ENCODE assay signal across 8 cellular contexts in genomic region chr4:105196523-105197145, GRCh38. TPM values are rescaled to one million over a fixed set of nuclear protein-coding genes. Genes with fewer than 3 reads are reported as not detected.
DNase-seq lines count a peak whose midpoint lies in the region; ATAC-seq lines count a peak whose summit lies in the region.

No MANE protein-coding gene starts in this region.

- H3K27me3 ChIP-seq in adipocyte (replicated peaks; ENCODE audit: control insufficient read depth, insufficient read depth, low read length) (no peaks in the 10 kb centered on the region), H7 (ENCODE audit: control insufficient read depth, insufficient read depth, low read length) (no peaks in the 10 kb centered on the region)

- peak; percentile 36 for ATAC-seq in HG03103 (IDR thresholded peaks at IDR 0.05; ENCODE audit: low read depth, unreplicated experiment)

- no peak overlapping the region for H3K9ac ChIP-seq in adipocyte (ENCODE audit: low read length)

- DNase-seq in EH (ENCODE audit: low read depth) (peak; percentile 34), adipocyte (ENCODE audit: low read depth) (peak; percentile 29), medulla oblongata (ENCODE audit: extremely low spot score) (peak; percentile 60), H7 (no peak), ureter (ENCODE audit: low spot score) (no peak), ecto neural progenitor cell (ENCODE audit: low spot score) (no peak), NCI-H510A (lab: John Stamatoyannopoulos, UW) (no peak)

- H3K4me1 ChIP-seq in adipocyte (ENCODE audit: control insufficient read depth, insufficient read depth, low read length) = peaks cover 19% of the 10 kb centered on the region

- no peak overlapping the region for H3K4me3 ChIP-seq in adipocyte (ENCODE audit: low read length)
- H3K4me3 ChIP-seq in H7 (ENCODE audit: insufficient read depth, low read depth, low read length) = no peak overlapping the region

- no peaks in the 10 kb centered on the region for H3K36me3 ChIP-seq in adipocyte (ENCODE audit: control insufficient read depth, insufficient read depth, low read length, severe bottlenecking)
- H3K36me3 ChIP-seq in H7 (replicated peaks; ENCODE audit: control insufficient read depth, insufficient read depth, low read length) = no peaks in the 10 kb centered on the region

- H3K9me3 ChIP-seq in adipocyte (ENCODE audit: control insufficient read depth, low read length) = no peaks in the 10 kb centered on the region

RNA-seq across cellular contexts. Expression of gene TET2, which starts 50.0 kb away (rescaled TPM):
- 0.59 and 0.74 TPM in 2 replicates for total RNA-seq in H7 (2014; rRNA removed; shearing (Covaris generic))
- total RNA-seq in ureter = 54.8 TPM

Comparison
In these comparisons a context has a peak if more than half of its experiments do, and no peak if none do; other contexts are left out.
1. DNase-seq: peak in EH (single experiment), adipocyte (single experiment) and medulla oblongata (single experiment); none in H7 (single experiment), ureter (single experiment), ecto neural progenitor cell (single experiment) and NCI-H510A (single experiment).
2. RNA of gene TET2, which starts 50.0 kb away (total RNA-seq): 54.8 TPM in ureter (single experiment); 0.59 to 0.74 TPM in H7; every median in the first group is over 10 times any median in the second.